Comparison of ENCODE assay signal across 41 cellular contexts in genomic region chr20:21076073-21076472, GRCh38. TPM values are rescaled to one million over a fixed set of nuclear protein-coding genes. Genes with fewer than 3 reads are reported as not detected.
DNase-seq lines count a peak whose midpoint lies in the region; ATAC-seq, FAIRE-seq and TF ChIP-seq lines count a peak whose summit lies in the region.
"Had no signal": no experiment of that assay in that cellular context is flagged by ENCODE, and none has a peak within 500 bp of the region (broad histone marks: within the 10 kb centered on the region; RNA-seq: fewer than 3 reads in every experiment).

No MANE protein-coding gene starts in this region.

- H3K27me3 ChIP-seq in HepG2 (ENCODE audit: control insufficient read depth in 1 of 2, insufficient read depth in 2 of 2, low read length in 2 of 2) (no peaks in the 10 kb centered on the region), right lobe of liver (no peaks in the 10 kb centered on the region), GM23338 (ENCODE audit: insufficient read depth) (no peaks in the 10 kb centered on the region)
- H3K27me3 ChIP-seq: BLaER1; BLaER1 treated with 17β-estradiol and CSF1 and Interleukin-3, amounts not matched to agents 10 nM and 100 nM had no signal

- no peaks in the 10 kb centered on the region for H3F3A ChIP-seq in GM23338 (replicated peaks; ENCODE audit: low read depth)

- no peak overlapping the region for H3K4me3 Mint-ChIP-seq in GM23338
- no peak overlapping the region for H3K4me3 Mint-ChIP-seq in naive thymus-derived CD8-positive, alpha-beta T cell
- H3K4me3 Mint-ChIP-seq: B cell; CD14-positive monocyte; CD4-positive, alpha-beta memory T cell; CD4-positive, alpha-beta T cell; CD4-positive, CD25-positive, alpha-beta regulatory T cell; CD8-positive, alpha-beta T cell had no signal

- no peak overlapping the region for H2AFZ ChIP-seq in HepG2 (ENCODE audit: low read length)
- H2AFZ ChIP-seq in GM23338 = peak overlapping the region; percentile 52; the same call in 1 of the 2 replicates

- no peak overlapping the region for H3K9ac ChIP-seq in HepG2 (ENCODE audit: insufficient read depth, low read depth, low read length)
- H3K9ac ChIP-seq: BLaER1; BLaER1 treated with 17β-estradiol and CSF1 and Interleukin-3, amounts not matched to agents 10 nM and 100 nM had no signal

- H3K9me2 ChIP-seq in GM23338 (ENCODE audit: insufficient read depth) = no peaks in the 10 kb centered on the region

- 87% methylated on average over 3 of the region's 3 CpGs for WGBS in HepG2 (ENCODE audit: low lambda C conversion rate)
- WGBS in right lobe of liver (ENCODE audit: insufficient coverage, low coverage, low lambda C conversion rate, missing lambda C conversion rate) = 15% methylated on average over 2 of the region's 3 CpGs
- 4% methylated on average over 3 of the region's 3 CpGs for WGBS in A549 (ENCODE audit: missing lambda C conversion rate)

- ATAC-seq in HepG2 (no peak), right lobe of liver (no peak), A549 (no peak), GM23338 (no peak)
- no peak for ATAC-seq in naive thymus-derived CD8-positive, alpha-beta T cell
- ATAC-seq: CD8-positive, alpha-beta T cell had no signal

- BruUV-seq in HepG2 (replicated peaks; lab: Mats Ljungman, UMichigan) = no TSS peak

- no peak overlapping the region for H3K27ac ChIP-seq in HepG2 (ENCODE audit: extremely low read length, insufficient read depth, low read length)
- no peak overlapping the region for H3K27ac ChIP-seq in right lobe of liver
- no peak overlapping the region for H3K27ac ChIP-seq in A549
- H3K27ac ChIP-seq in GM23338 (ENCODE audit: low read depth) = no peak overlapping the region
- H3K27ac ChIP-seq: 22Rv1; BLaER1; BLaER1 treated with 17β-estradiol and CSF1 and Interleukin-3, amounts not matched to agents 10 nM and 100 nM; C4-2B had no signal

- H3K4me2 ChIP-seq in HepG2 (ENCODE audit: low read depth, low read length) (no peak overlapping the region), A549 (no peak overlapping the region), GM23338 (no peak overlapping the region)
- H3K4me2 ChIP-seq: BLaER1; BLaER1 treated with 17β-estradiol and CSF1 and Interleukin-3, amounts not matched to agents 10 nM and 100 nM had no signal

- TF ChIP-seq RAD21 in HepG2 (CRISPR knock-in tag; IDR thresholded peaks at IDR 0.05) (no peak), A549 (conservative IDR thresholded peaks at IDR 0.05 in 1 of 2, IDR thresholded peaks at IDR 0.05 in 1 of 2) (no peak)

- intact Hi-C loops in HepG2 (cut with micrococcal nuclease; ENCODE audit: unreplicated experiment) = no loop called here
- intact Hi-C loops in right lobe of liver (cut with DNase I) = no loop called here

- no peaks in the 10 kb centered on the region for H4K20me1 ChIP-seq in HepG2 (ENCODE audit: insufficient read depth, low read length)
- H4K20me1 ChIP-seq in GM23338 (replicated peaks; ENCODE audit: insufficient read depth) = no peaks in the 10 kb centered on the region
- H4K20me1 ChIP-seq: BLaER1; BLaER1 treated with 17β-estradiol and CSF1 and Interleukin-3, amounts not matched to agents 10 nM and 100 nM had no signal

- peaks cover 6% of the 10 kb centered on the region for H3K27me3 Mint-ChIP-seq in GM23338 (ENCODE audit: insufficient read depth, low read depth, poor library complexity)
- peaks cover 20 to 45% (median 31%) of the 10 kb centered on the region in 5 donors for H3K27me3 Mint-ChIP-seq in naive thymus-derived CD8-positive, alpha-beta T cell

- no peaks in the 10 kb centered on the region for H3K9me3 Mint-ChIP-seq in GM23338
- H3K9me3 Mint-ChIP-seq in naive thymus-derived CD8-positive, alpha-beta T cell = peaks cover 0 to under 1% (median 0%) of the 10 kb centered on the region in 9 donors
- H3K9me3 Mint-ChIP-seq: CD4-positive, alpha-beta memory T cell; CD4-positive, alpha-beta T cell; CD8-positive, alpha-beta memory T cell; CD8-positive, alpha-beta T cell had no signal

- TF ChIP-seq POLR2A in HepG2 (IDR thresholded peaks at IDR 0.05; ENCODE audit: insufficient read depth in 1 of 2, low read depth in 2 of 2, low read length in 2 of 2) (no peak), right lobe of liver (IDR thresholded peaks at IDR 0.05) (no peak), A549 (IDR thresholded peaks at IDR 0.05; ENCODE audit: low read length) (no peak)

- H3K4me1 Mint-ChIP-seq in GM23338 = 0 out of 3 replicates have a peak, but pooled peaks cover 3% of the 10 kb centered on the region
- no peaks in the 10 kb centered on the region for H3K4me1 Mint-ChIP-seq in naive thymus-derived CD8-positive, alpha-beta T cell
- H3K4me1 Mint-ChIP-seq: B cell; CD4-positive, alpha-beta memory T cell; CD4-positive, CD25-positive, alpha-beta regulatory T cell had no signal

- H3K79me2 ChIP-seq in HepG2 (ENCODE audit: insufficient read depth, low read length) = no peaks in the 10 kb centered on the region
- no peaks in the 10 kb centered on the region for H3K79me2 ChIP-seq in GM23338 (replicated peaks; ENCODE audit: insufficient read depth)

- no peak for FAIRE-seq in HepG2 (lab: Jason Lieb, UNC)
- peak; percentile 7 for FAIRE-seq in A549 (lab: Jason Lieb, UNC)
- peak; percentile 54 for FAIRE-seq in GM18507 (lab: Jason Lieb, UNC)
- FAIRE-seq: A204.1, D721Med had no signal

- H3K27ac Mint-ChIP-seq in GM23338 = no peak overlapping the region
- no peak overlapping the region for H3K27ac Mint-ChIP-seq in naive thymus-derived CD8-positive, alpha-beta T cell
- H3K27ac Mint-ChIP-seq: B cell; CD14-positive monocyte; CD4-positive, alpha-beta memory T cell; CD4-positive, alpha-beta T cell; CD4-positive, CD25-positive, alpha-beta regulatory T cell; CD8-positive, alpha-beta memory T cell; CD8-positive, alpha-beta T cell had no signal

- TF ChIP-seq CTCF in HepG2 (CRISPR knock-in tag; IDR thresholded peaks at IDR 0.05) = no peak
- TF ChIP-seq CTCF in right lobe of liver (IDR thresholded peaks at IDR 0.05) = no peak
- TF ChIP-seq CTCF in A549 (IDR thresholded peaks at IDR 0.05) = no peak
- no peak for TF ChIP-seq CTCF in GM23338 (conservative IDR thresholded peaks at IDR 0.05; ENCODE audit: low read depth in 2 of 2)

- H3K4me3 ChIP-seq in HepG2 (replicated peaks in 1 of 3; ENCODE audit: insufficient read depth in 1 of 3, low read depth in 2 of 3, low read length in 3 of 3) = no peak overlapping the region
- H3K4me3 ChIP-seq in right lobe of liver = no peak overlapping the region
- H3K4me3 ChIP-seq in A549 = no peak overlapping the region
- H3K4me3 ChIP-seq in GM23338 = no peak overlapping the region
- H3K4me3 ChIP-seq: BLaER1; BLaER1 treated with 17β-estradiol and CSF1 and Interleukin-3, amounts not matched to agents 10 nM and 100 nM had no signal

- no peaks in the 10 kb centered on the region for H3K36me3 Mint-ChIP-seq in GM23338 (ENCODE audit: low read depth)
- H3K36me3 Mint-ChIP-seq in naive thymus-derived CD8-positive, alpha-beta T cell = peaks cover 0 to under 1% (median 0%) of the 10 kb centered on the region in 3 donors
- H3K36me3 Mint-ChIP-seq: CD14-positive monocyte; CD4-positive, alpha-beta memory T cell; CD4-positive, CD25-positive, alpha-beta regulatory T cell; CD8-positive, alpha-beta memory T cell; CD8-positive, alpha-beta T cell had no signal

- H3K36me3 ChIP-seq in HepG2 (replicated peaks in 1 of 2; ENCODE audit: control insufficient read depth in 1 of 2, insufficient read depth in 2 of 2, low read length in 2 of 2) (no peaks in the 10 kb centered on the region), right lobe of liver (no peaks in the 10 kb centered on the region), GM23338 (ENCODE audit: insufficient read depth) (no peaks in the 10 kb centered on the region)
- H3K36me3 ChIP-seq: BE2C; BLaER1; BLaER1 treated with 17β-estradiol and CSF1 and Interleukin-3, amounts not matched to agents 10 nM and 100 nM had no signal

- in situ Hi-C loops in HepG2 (cut with HindIII; ENCODE audit: extremely low pct_ligation_motif_present, low pct_unique_long_range_greater_than_20kb) = no loop called here

- H3K9me3 ChIP-seq in HepG2 (ENCODE audit: low read length) (no peaks in the 10 kb centered on the region), right lobe of liver (no peaks in the 10 kb centered on the region), A549 (no peaks in the 10 kb centered on the region)
- H3K9me3 ChIP-seq: BE2C, BLaER1 had no signal

- DNase-seq in HepG2 (ENCODE audit: low spot score) (no peak), right lobe of liver (no peak), A549 (ENCODE audit: low read depth in 1 of 2, low spot score in 1 of 2) (no peak), GM18507 (ENCODE audit: extremely low spot score, insufficient read length, low read depth) (no peak), GM23338 (ENCODE audit: low spot score) (no peak), hypothalamus (lab: John Stamatoyannopoulos, UW) (no peak)
- DNase-seq in stimulated activated CD4-positive, alpha-beta T cell treated with anti-CD3 and anti-CD28 coated beads, Interleukin-15, amount 100 ng/mL, for 24 hours = no peak
- no peak for DNase-seq in naive thymus-derived CD8-positive, alpha-beta T cell
- DNase-seq: 8988T; ACHN; AML-193; C1 segment of cervical spinal cord; Caco-2; Calu3; CD4-positive, alpha-beta memory T cell; CD4-positive, alpha-beta T cell; CD4-positive, CD25-positive, alpha-beta regulatory T cell; CD8-positive, alpha-beta memory T cell; CD8-positive, alpha-beta T cell; COR-L47; DMS 273 treated with DMSO at 0.1 percent for 48 hours; DMS153; DMS53; DMS79; DMS79 treated with DMSO at 0.1 percent for 48 hours; DND-41; EL had no signal

- TF ChIP-seq EP300 in HepG2 (IDR thresholded peaks at IDR 0.05; ENCODE audit: low read depth in 2 of 2, low read length in 2 of 2) (no peak), HepG2 (CRISPR knock-in tag; IDR thresholded peaks at IDR 0.05; ENCODE audit: borderline replicate concordance) (no peak), A549 (IDR thresholded peaks at IDR 0.05) (no peak)

- CTCF ChIA-PET in HepG2 (lab: Yijun Ruan, JAX; ENCODE audit: low intra/inter-chr PET ratio, low total read pairs) (no interaction called here), A549 (lab: Yijun Ruan, JAX) (interaction anchor here (1.2 to 1.5 kb wide), 3 partner anchors 14 to 429 kb away, joined by 3 to 4 read pairs (median 3); no protein-coding TSS in a partner anchor)

- POLR2A ChIA-PET in HepG2 (lab: Yijun Ruan, JAX) = no interaction called here
- POLR2A ChIA-PET in A549 (lab: Yijun Ruan, JAX) = no interaction called here
- POLR2A ChIA-PET in naive thymus-derived CD8-positive, alpha-beta T cell (lab: Charles Lee) = no interaction called here

- H3K4me1 ChIP-seq in HepG2 (ENCODE audit: insufficient read depth, low read length) (peaks cover 50% of the 10 kb centered on the region), right lobe of liver (no peaks in the 10 kb centered on the region), A549 (no peaks in the 10 kb centered on the region), GM23338 (ENCODE audit: insufficient read depth) (no peaks in the 10 kb centered on the region)
- H3K4me1 ChIP-seq: BLaER1; BLaER1 treated with 17β-estradiol and CSF1 and Interleukin-3, amounts not matched to agents 10 nM and 100 nM had no signal

RNA-seq across cellular contexts. Expression of gene LINC00237, which starts 30.1 kb away (rescaled TPM):
- total RNA-seq in HepG2 (2016; rRNA removed; fragmentation: Illumina TruSeq; extraction: Trizol) = not detected in 2 replicates
- total RNA-seq in HepG2 (2016; cell fraction: cytosol; rRNA removed; fragmentation: Illumina TruSeq; extraction: Trizol; ENCODE audit: low read depth) = not detected in 2 replicates
- not detected in 2 replicates for total RNA-seq in HepG2 (2016; cell fraction: insoluble cytoplasmic fraction; rRNA removed; fragmentation: Illumina TruSeq; extraction: Trizol)
- not detected in 2 replicates for total RNA-seq in HepG2 (2016; cell fraction: membrane; rRNA removed; fragmentation: Illumina TruSeq; extraction: Trizol)
- total RNA-seq in HepG2 (2016; cell fraction: nucleus; rRNA removed; fragmentation: Illumina TruSeq; extraction: Trizol) = not detected in 2 replicates
- not detected in 2 replicates for polyA plus RNA-seq in HepG2 (2011; rRNA removed)
- not detected in 2 replicates for polyA plus RNA-seq in HepG2 (2011; cell fraction: cytosol; rRNA removed)
- not detected in 2 replicates for polyA plus RNA-seq in HepG2 (2011; cell fraction: nucleus; rRNA removed)
- polyA plus RNA-seq in HepG2 (2012) = not detected in 2 replicates
- not detected in 2 replicates for polyA plus RNA-seq in HepG2 (2016; cell fraction: cytosol; fragmentation: Illumina TruSeq; extraction: Trizol; ENCODE audit: low read depth)
- polyA plus RNA-seq in HepG2 (2016; cell fraction: insoluble cytoplasmic fraction; fragmentation: Illumina TruSeq; extraction: Trizol; ENCODE audit: low read depth) = not detected in 2 replicates
- not detected in 2 replicates for polyA plus RNA-seq in HepG2 (2016; cell fraction: membrane; fragmentation: Illumina TruSeq; extraction: Trizol; ENCODE audit: low read depth)
- not detected in 2 replicates for polyA plus RNA-seq in HepG2 (2016; cell fraction: nucleus; fragmentation: Illumina TruSeq; extraction: Trizol; ENCODE audit: insufficient read depth, low read depth)
- not detected in 2 replicates for polyA minus RNA-seq in HepG2 (2011; rRNA and poly(A)+ RNA removed; ENCODE audit: low replicate concordance)
- polyA minus RNA-seq in HepG2 (2011; cell fraction: cytosol; rRNA and poly(A)+ RNA removed) = not detected in 2 replicates
- not detected in 2 replicates for polyA minus RNA-seq in HepG2 (2011; cell fraction: nucleus; rRNA and poly(A)+ RNA removed)
- total RNA-seq in right lobe of liver = not detected
- polyA plus RNA-seq in A549 (2011; rRNA removed) = not detected in 2 replicates
- polyA plus RNA-seq in A549 (2012; cell fraction: cytosol; rRNA removed) = not detected in 2 replicates
- not detected in 2 replicates for polyA plus RNA-seq in A549 (2012; cell fraction: nucleus; rRNA removed)
- not detected in 3 replicates for polyA plus RNA-seq in A549 (2017; fragmentation: RNase III; extraction: RNeasy Plus Mini Kit Qiagen cat#74134 plus additional on column Dnase treatment)
- polyA minus RNA-seq in A549 (2011; rRNA and poly(A)+ RNA removed) = not detected in 2 replicates
- 0.31 TPM in 1 of 2 replicates, not detected in the other for total RNA-seq in GM23338 (2014; rRNA removed; shearing (Covaris generic))
- 2.0 and 2.6 TPM in 2 replicates for polyA plus RNA-seq in GM23338 (2016; fragmentation: Nextera tagmentation; extraction: Ambion mirVana)
- total RNA-seq in naive thymus-derived CD8-positive, alpha-beta T cell = not detected
- polyA plus RNA-seq in naive thymus-derived CD8-positive, alpha-beta T cell = under 1 TPM in 1 of 3 donors, not detected in 2; 0.56 TPM
- total RNA-seq: A172; A673; B cell; Calu3; CD4-positive, alpha-beta memory T cell; CD4-positive, alpha-beta T cell; CD4-positive, CD25-positive, alpha-beta regulatory T cell; CD8-positive, alpha-beta memory T cell; CD8-positive, alpha-beta T cell; Daoy had no signal
- polyA plus RNA-seq: AG04450; BJ; CD4-positive, alpha-beta memory T cell; CD8-positive, alpha-beta memory T cell had no signal

RNA-seq across cellular contexts. Expression of gene KIZ, which starts 49.8 kb away (rescaled TPM):
- 46.3 and 55.6 TPM in 2 replicates for total RNA-seq in HepG2 (2016; rRNA removed; fragmentation: Illumina TruSeq; extraction: Trizol)
- 20.4 and 20.5 TPM in 2 replicates for total RNA-seq in HepG2 (2016; cell fraction: cytosol; rRNA removed; fragmentation: Illumina TruSeq; extraction: Trizol; ENCODE audit: low read depth)
- 48.0 and 57.7 TPM in 2 replicates for total RNA-seq in HepG2 (2016; cell fraction: insoluble cytoplasmic fraction; rRNA removed; fragmentation: Illumina TruSeq; extraction: Trizol)
- total RNA-seq in HepG2 (2016; cell fraction: membrane; rRNA removed; fragmentation: Illumina TruSeq; extraction: Trizol) = 22.8 and 24.5 TPM in 2 replicates
- 64.1 and 65.7 TPM in 2 replicates for total RNA-seq in HepG2 (2016; cell fraction: nucleus; rRNA removed; fragmentation: Illumina TruSeq; extraction: Trizol)
- 77.9 and 114 TPM in 2 replicates for polyA plus RNA-seq in HepG2 (2011; rRNA removed)
- 33.9 and 39.9 TPM in 2 replicates for polyA plus RNA-seq in HepG2 (2011; cell fraction: cytosol; rRNA removed)
- 223 and 433 TPM in 2 replicates for polyA plus RNA-seq in HepG2 (2011; cell fraction: nucleus; rRNA removed)
- polyA plus RNA-seq in HepG2 (2012) = 40.7 and 57.0 TPM in 2 replicates
- polyA plus RNA-seq in HepG2 (2016; cell fraction: cytosol; fragmentation: Illumina TruSeq; extraction: Trizol; ENCODE audit: low read depth) = 9.0 and 10.7 TPM in 2 replicates
- polyA plus RNA-seq in HepG2 (2016; cell fraction: insoluble cytoplasmic fraction; fragmentation: Illumina TruSeq; extraction: Trizol; ENCODE audit: low read depth) = 48.1 and 51.2 TPM in 2 replicates
- polyA plus RNA-seq in HepG2 (2016; cell fraction: membrane; fragmentation: Illumina TruSeq; extraction: Trizol; ENCODE audit: low read depth) = 13.9 and 15.1 TPM in 2 replicates
- polyA plus RNA-seq in HepG2 (2016; cell fraction: nucleus; fragmentation: Illumina TruSeq; extraction: Trizol; ENCODE audit: insufficient read depth, low read depth) = 69.5 and 81.6 TPM in 2 replicates
- 4.7 and 26.3 TPM in 2 replicates for polyA minus RNA-seq in HepG2 (2011; rRNA and poly(A)+ RNA removed; ENCODE audit: low replicate concordance)
- polyA minus RNA-seq in HepG2 (2011; cell fraction: cytosol; rRNA and poly(A)+ RNA removed) = 28.5 and 33.0 TPM in 2 replicates
- 210 and 232 TPM in 2 replicates for polyA minus RNA-seq in HepG2 (2011; cell fraction: nucleus; rRNA and poly(A)+ RNA removed)
- 10 to 100 TPM in 1 of 6 experiments, 1 to 10 TPM in 5; 5.1 to 11.5 (median 7.4) TPM for total RNA-seq in right lobe of liver
- 19.1 and 21.1 TPM in 2 replicates for polyA plus RNA-seq in A549 (2011; rRNA removed)
- polyA plus RNA-seq in A549 (2012; cell fraction: cytosol; rRNA removed) = 3.6 and 3.9 TPM in 2 replicates
- 8.2 and 13.9 TPM in 2 replicates for polyA plus RNA-seq in A549 (2012; cell fraction: nucleus; rRNA removed)
- polyA plus RNA-seq in A549 (2017; fragmentation: RNase III; extraction: RNeasy Plus Mini Kit Qiagen cat#74134 plus additional on column Dnase treatment) = 6.3 to 7.1 TPM (median 6.9 TPM) in 3 replicates
- polyA minus RNA-seq in A549 (2011; rRNA and poly(A)+ RNA removed) = 4.0 and 4.5 TPM in 2 replicates
- 63.6 and 87.7 TPM in 2 replicates for total RNA-seq in GM23338 (2014; rRNA removed; shearing (Covaris generic))
- 52.5 and 58.3 TPM in 2 replicates for polyA plus RNA-seq in GM23338 (2016; fragmentation: Nextera tagmentation; extraction: Ambion mirVana)
- 10 to 100 TPM; 59.7 to 62.9 TPM for total RNA-seq in naive thymus-derived CD8-positive, alpha-beta T cell
- polyA plus RNA-seq in naive thymus-derived CD8-positive, alpha-beta T cell = 10 to 100 TPM; 19.4 to 27.7 (median 22.3) TPM
